Comparison of ENCODE assay signal across 12 cellular contexts in genomic region chr10:77034795-77035194, GRCh38.
DNase-seq lines count a peak whose midpoint lies in the region; ATAC-seq and TF ChIP-seq lines count a peak whose summit lies in the region.
"Had no signal": no experiment of that assay in that cellular context is flagged by ENCODE, and none has a peak within 500 bp of the region (broad histone marks: within the 10 kb centered on the region; RNA-seq: fewer than 3 reads in every experiment).

No MANE protein-coding gene starts in this region.

- in situ Hi-C loops in SK-MEL-5 (cut with HindIII; ENCODE audit: low pct_unique_long_range_greater_than_20kb, low sequenced_read_pairs): no loop called here

- ATAC-seq in aorta (ENCODE audit: low FRiP score): no peak
- ATAC-seq: CD8-positive, alpha-beta T cell had no signal

- CTCF ChIA-PET in GM10248 (lab: Yijun Ruan, JAX): interaction anchor here (1.2 to 1.5 kb wide), 2 partner anchors 17 to 26 kb away, joined by 3 to 4 read pairs; no protein-coding TSS in a partner anchor
- CTCF ChIA-PET in HEK293T (lab: Yijun Ruan, JAX): no interaction called here

- H3K36me3 ChIP-seq in aorta (ENCODE audit: control insufficient read depth in 1 of 2, insufficient read depth in 2 of 2, low read length in 1 of 2): peaks cover 0 to 5% of the 10 kb centered on the region in 2 donors
- H3K36me3 ChIP-seq: HAP-1 had no signal

- no peak for TF ChIP-seq CTCF in osteocyte (IDR thresholded peaks at IDR 0.05)
- no peak for TF ChIP-seq CTCF in GM10248 (IDR thresholded peaks at IDR 0.05; ENCODE audit: control extremely low read depth, extremely low read depth, low read depth, missing control alignments)

- no peak overlapping the region for H3K4me3 ChIP-seq in aorta (ENCODE audit: low read length in 2 of 2)
- H3K4me3 ChIP-seq: BLaER1 treated with 17β-estradiol and CSF1 and Interleukin-3, amounts not matched to agents 10 nM and 100 nM; GM23248; HAP-1 had no signal

- DNase-seq in SK-MEL-5 (ENCODE audit: low read depth, low spot score) (peak; percentile 25), foreskin melanocyte (peak; percentile 59), osteocyte (ENCODE audit: extremely low spot score, unreplicated experiment) (peak; percentile 54), aorta (no peak), GM10248 (ENCODE audit: extremely low spot score) (no peak), HEK293T (ENCODE audit: extremely low spot score) (no peak)
- DNase-seq: CD8-positive, alpha-beta T cell; COR-L47; GM23248 had no signal

- H3K4me1 Mint-ChIP-seq in osteocyte (ENCODE audit: unreplicated experiment): peaks cover 13% of the 10 kb centered on the region

- intact Hi-C loops in aorta (cut with DNase I): no loop called here

- H3K27ac ChIP-seq in aorta (ENCODE audit: low read depth in 1 of 2, low read length in 2 of 2): no peak overlapping the region
- H3K27ac ChIP-seq: BLaER1 treated with 17β-estradiol and CSF1 and Interleukin-3, amounts not matched to agents 10 nM and 100 nM; GM23248 had no signal

- H3K36me3 Mint-ChIP-seq in osteocyte (ENCODE audit: unreplicated experiment): peaks cover 9% of the 10 kb centered on the region
- H3K36me3 Mint-ChIP-seq: CD8-positive, alpha-beta T cell had no signal

- H3K9me3 ChIP-seq in aorta (ENCODE audit: control insufficient read depth, low read length): no peaks in the 10 kb centered on the region
- H3K9me3 ChIP-seq: BLaER1 treated with 17β-estradiol and CSF1 and Interleukin-3, amounts not matched to agents 10 nM and 100 nM; HAP-1 had no signal

- H3K27ac Mint-ChIP-seq in osteocyte (ENCODE audit: unreplicated experiment): no peak overlapping the region
- H3K27ac Mint-ChIP-seq: B cell; CD8-positive, alpha-beta T cell had no signal

- H3K27me3 ChIP-seq in aorta (ENCODE audit: control insufficient read depth in 1 of 2, insufficient read depth in 2 of 2, low read length in 1 of 2): no peaks in the 10 kb centered on the region
- H3K27me3 ChIP-seq: BLaER1 treated with 17β-estradiol and CSF1 and Interleukin-3, amounts not matched to agents 10 nM and 100 nM had no signal

- H3K9me3 Mint-ChIP-seq in osteocyte (ENCODE audit: unreplicated experiment): no peaks in the 10 kb centered on the region
- H3K9me3 Mint-ChIP-seq: CD8-positive, alpha-beta T cell had no signal

- peaks cover 2 to 5% of the 10 kb centered on the region in 2 donors for H3K4me1 ChIP-seq in aorta (ENCODE audit: control insufficient read depth in 1 of 2, insufficient read depth in 2 of 2, low read length in 2 of 2)
- H3K4me1 ChIP-seq: HAP-1 had no signal

- H3K4me3 Mint-ChIP-seq in osteocyte (ENCODE audit: unreplicated experiment): no peak overlapping the region
- H3K4me3 Mint-ChIP-seq: B cell; CD8-positive, alpha-beta T cell had no signal

- 77 to 82% methylated on average over 4 of the region's 4 CpGs for WGBS in aorta, 2 donors

- H3K27me3 Mint-ChIP-seq in osteocyte (ENCODE audit: unreplicated experiment): no peaks in the 10 kb centered on the region
- H3K27me3 Mint-ChIP-seq: B cell had no signal

- POLR2A ChIA-PET in GM10248 (lab: Yijun Ruan, JAX): no interaction called here
- POLR2A ChIA-PET in HEK293T (lab: Yijun Ruan, JAX): no interaction called here

TF ChIP-seq in HEK293T, 16 proteins besides CTCF, POLR2A, EP300 and RAD21:
- no peak for TF ChIP-seq ELF4 (IDR thresholded peaks at IDR 0.05)
- TF ChIP-seq L3MBTL2 (conservative IDR thresholded peaks at IDR 0.05): no peak
- TF ChIP-seq NFRKB (IDR thresholded peaks at IDR 0.05): no peak
- no peak for TF ChIP-seq FOXM1 (IDR thresholded peaks at IDR 0.05; ENCODE audit: borderline replicate concordance)
- TF ChIP-seq FOXA1 (IDR thresholded peaks at IDR 0.05): no peak
- no peak for TF ChIP-seq ZNF384 (IDR thresholded peaks at IDR 0.05)
- no peak for TF ChIP-seq CTBP1 (IDR thresholded peaks at IDR 0.05; ENCODE audit: borderline replicate concordance)
- no peak for TF ChIP-seq HDGF (IDR thresholded peaks at IDR 0.05; ENCODE audit: borderline replicate concordance)
- TF ChIP-seq FOXK2 (IDR thresholded peaks at IDR 0.05): no peak
- no peak for TF ChIP-seq TARDBP (IDR thresholded peaks at IDR 0.05)
- TF ChIP-seq SP1 (IDR thresholded peaks at IDR 0.05): no peak
- TF ChIP-seq BHLHE40 (IDR thresholded peaks at IDR 0.05; ENCODE audit: borderline replicate concordance): no peak
- no peak for TF ChIP-seq LEF1 (IDR thresholded peaks at IDR 0.05; ENCODE audit: borderline replicate concordance)
- TF ChIP-seq SUZ12 (IDR thresholded peaks at IDR 0.05): no peak

Comparison
In these comparisons a context has a peak if more than half of its experiments do, and no peak if none do; other contexts are left out.
1. DNase-seq: peak in SK-MEL-5 (single experiment), foreskin melanocyte (single experiment) and osteocyte (single experiment); none in aorta (0 of 2), GM10248 (single experiment) and HEK293T (single experiment).